Comparison of ENCODE assay signal across 16 cellular contexts in genomic region chr17:2964370-2964769, GRCh38.
A peak's percentile ranks its signal among the peaks of the same experiment; 100 is the strongest.
DNase-seq lines count a peak whose midpoint lies in the region; ATAC-seq and TF ChIP-seq lines count a peak whose summit lies in the region.
"Had no signal": no experiment of that assay in that cellular context is flagged by ENCODE, and none has a peak within 500 bp of the region (broad histone marks: within the 10 kb centered on the region; RNA-seq: fewer than 3 reads in every experiment).

No MANE protein-coding gene starts in this region.

- no peak overlapping the region for H3K4me2 ChIP-seq in trophoblast cell (ENCODE audit: low read length)

- H3K27me3 Mint-ChIP-seq in Caco-2 (ENCODE audit: insufficient read depth, unreplicated experiment): no peaks in the 10 kb centered on the region

- POLR2A ChIA-PET in Caco-2 (lab: Charles Lee): no interaction called here
- POLR2A ChIA-PET in RWPE1 (lab: Yijun Ruan, JAX; ENCODE audit: low non-redundant PET): no interaction called here

- H3K14ac ChIP-seq in trophoblast cell (ENCODE audit: low read length): peak overlapping the region; percentile 92

- H3K27me3 ChIP-seq in Caco-2 (replicated peaks; ENCODE audit: control insufficient read depth, insufficient read depth, low read length) (no peaks in the 10 kb centered on the region), trophoblast cell (ENCODE audit: insufficient read depth, low read length) (no peaks in the 10 kb centered on the region)

- peak overlapping the region; percentile 89 for H2AFZ ChIP-seq in trophoblast cell (ENCODE audit: insufficient read depth, low read length, poor library complexity)

- peak overlapping the region; percentile 83 for H3K18ac ChIP-seq in trophoblast cell (ENCODE audit: low read length)

- H3K27ac Mint-ChIP-seq in Caco-2 (ENCODE audit: unreplicated experiment): peak overlapping the region; percentile 81

- H2BK5ac ChIP-seq in trophoblast cell (ENCODE audit: low read depth, low read length, poor library complexity): peak overlapping the region; percentile 89

- peak overlapping the region; percentile 99 for H2BK12ac ChIP-seq in trophoblast cell (ENCODE audit: low read length)

- H3K4me1 ChIP-seq in Caco-2 (peaks cover 41% of the 10 kb centered on the region), trophoblast cell (ENCODE audit: control insufficient read depth in 1 of 2, insufficient read depth in 2 of 2, low read length in 2 of 2) (peaks cover 48 to 54% of the 10 kb centered on the region in 2 experiments)

- DNase-seq in Caco-2 (no peak), RWPE1 (ENCODE audit: low spot score) (no peak), islet precursor cell (peak; percentile 57), trophoblast cell (no peak), NCI-H345 treated with DMSO at 0.1 percent for 48 hours (lab: John Stamatoyannopoulos, UW; ENCODE audit: unreplicated experiment) (no peak), GDM1 (lab: John Stamatoyannopoulos, UW) (no peak)
- DNase-seq: HCEC 1CT, NCI-H1417, NCI-H187 treated with DMSO at 0.1 percent for 48 hours, NCI-H446, NCI-H748 treated with DMSO at 0.1 percent for 48 hours had no signal

- no peak overlapping the region for H3K23ac ChIP-seq in trophoblast cell (ENCODE audit: low read length)

- H3K36me3 Mint-ChIP-seq in Caco-2 (ENCODE audit: insufficient read depth, unreplicated experiment): peaks cover 10% of the 10 kb centered on the region

- intact Hi-C loops in Caco-2 (cut with micrococcal nuclease; ENCODE audit: unreplicated experiment): no loop called here

- H3K9me3 Mint-ChIP-seq in Caco-2 (ENCODE audit: unreplicated experiment): peaks cover 9% of the 10 kb centered on the region

- H3K27ac ChIP-seq in RWPE1 (peak overlapping the region; percentile 72), trophoblast cell (ENCODE audit: low read depth, low read length) (peak overlapping the region; percentile 87)
- H3K27ac ChIP-seq: SK-N-MC had no signal

- H3K4ac ChIP-seq in trophoblast cell (ENCODE audit: low read depth, low read length): peak overlapping the region; percentile 72

- H3K36me3 ChIP-seq in Caco-2 (ENCODE audit: control insufficient read depth, insufficient read depth, low read length): no peaks in the 10 kb centered on the region
- no peaks in the 10 kb centered on the region for H3K36me3 ChIP-seq in trophoblast cell (ENCODE audit: control insufficient read depth in 1 of 2, insufficient read depth in 2 of 2, low read length in 2 of 2)

- peak overlapping the region; percentile 86 for H4K8ac ChIP-seq in trophoblast cell (ENCODE audit: low read depth, low read length)

- H3K79me1 ChIP-seq in trophoblast cell (ENCODE audit: low read length): peaks cover 48% of the 10 kb centered on the region

- H2BK120ac ChIP-seq in trophoblast cell (ENCODE audit: insufficient read depth, low read length, poor library complexity): peak overlapping the region; percentile 74

- CTCF ChIA-PET in Caco-2 (lab: Charles Lee) (no interaction called here), RWPE1 (lab: Yijun Ruan, JAX) (interaction anchor here (0.5 to 2.4 kb wide), 3 partner anchors 34 to 482 kb away, joined by 3 to 11 read pairs (median 5); no protein-coding TSS in a partner anchor)

- no peak overlapping the region for H4K12ac ChIP-seq in trophoblast cell (ENCODE audit: low read depth, low read length)

- H3K79me2 ChIP-seq in trophoblast cell (ENCODE audit: control insufficient read depth, insufficient read depth, low read length, poor library complexity): peaks cover 3% of the 10 kb centered on the region

- H3K4me1 Mint-ChIP-seq in Caco-2 (ENCODE audit: low read depth, unreplicated experiment): peaks cover 32% of the 10 kb centered on the region

- BruUV-seq in Caco-2 (replicated peaks; lab: Mats Ljungman, UMichigan): no TSS peak

- H3K4me3 Mint-ChIP-seq in Caco-2 (ENCODE audit: unreplicated experiment): no peak overlapping the region

- H3K9me3 ChIP-seq in Caco-2 (no peaks in the 10 kb centered on the region), trophoblast cell (ENCODE audit: insufficient read depth, low read depth, low read length) (no peaks in the 10 kb centered on the region)

- no peak overlapping the region for H3K9ac ChIP-seq in trophoblast cell (ENCODE audit: low read length)

- peak overlapping the region; percentile 96 for H2AK5ac ChIP-seq in trophoblast cell (ENCODE audit: low read length)

- peak overlapping the region; percentile 92 for H4K91ac ChIP-seq in trophoblast cell (ENCODE audit: low read depth, low read length)

- TF ChIP-seq CTCF in Caco-2 (IDR thresholded peaks at IDR 0.05; ENCODE audit: insufficient read depth in 1 of 2, low read depth in 1 of 2, low read length in 1 of 2, severe bottlenecking in 1 of 2, unreplicated experiment in 1 of 2): no peak
- TF ChIP-seq CTCF in RWPE1 (conservative IDR thresholded peaks at IDR 0.05; ENCODE audit: low read depth): no peak

- no peak overlapping the region for H3K4me3 ChIP-seq in Caco-2 (ENCODE audit: low read depth, low read length)
- H3K4me3 ChIP-seq in trophoblast cell (ENCODE audit: low read depth, low read length): no peak overlapping the region
- H3K4me3 ChIP-seq: K562, SK-N-MC had no signal

- no peak for ATAC-seq in GM21723 (IDR thresholded peaks at IDR 0.05; ENCODE audit: unreplicated experiment)
- ATAC-seq in HG03457 (IDR thresholded peaks at IDR 0.05; ENCODE audit: unreplicated experiment): no peak
- ATAC-seq: K562, Right ventricle myocardium inferior had no signal

- WGBS in trophoblast cell (ENCODE audit: extremely low coverage, insufficient coverage, insufficient read length): no CpG with 5 or more reads among the region's 10 CpGs
